ENCODE assay signal across 1 cellular context in genomic region chr2:236776695-236777251, GRCh38.
TF ChIP-seq lines count a peak whose summit lies in the region.

No MANE protein-coding gene starts in this region.

TF ChIP-seq in A549, 52 proteins besides CTCF, POLR2A, EP300 and RAD21 (continued from another document):
- no peak for TF ChIP-seq MAZ (IDR thresholded peaks at IDR 0.05; ENCODE audit: borderline replicate concordance, low read depth, low read length)
- no peak for TF ChIP-seq KDM1A (IDR thresholded peaks at IDR 0.05; ENCODE audit: low read depth)
- no peak for TF ChIP-seq KDM5A (IDR thresholded peaks at IDR 0.05)
- TF ChIP-seq RNF2 (IDR thresholded peaks at IDR 0.05; ENCODE audit: borderline replicate concordance, low read depth) = no peak
- TF ChIP-seq EHMT2 (IDR thresholded peaks at IDR 0.05; ENCODE audit: low read depth) = no peak
- TF ChIP-seq EHF (CRISPR knock-in tag; IDR thresholded peaks at IDR 0.05) = no peak
- TF ChIP-seq NPAS2 (CRISPR knock-in tag; IDR thresholded peaks at IDR 0.05; ENCODE audit: borderline replicate concordance) = no peak
- no peak for TF ChIP-seq ELK1 (IDR thresholded peaks at IDR 0.05; ENCODE audit: low read depth, low read length)
- peak; percentile 82 for TF ChIP-seq MAFK (IDR thresholded peaks at IDR 0.05; ENCODE audit: partially characterized antibody)
- TF ChIP-seq JUNB (IDR thresholded peaks at IDR 0.05) = peak; percentile 85
- TF ChIP-seq SREBF2 (IDR thresholded peaks at IDR 0.05) = no peak
- TF ChIP-seq, protein P1, sequence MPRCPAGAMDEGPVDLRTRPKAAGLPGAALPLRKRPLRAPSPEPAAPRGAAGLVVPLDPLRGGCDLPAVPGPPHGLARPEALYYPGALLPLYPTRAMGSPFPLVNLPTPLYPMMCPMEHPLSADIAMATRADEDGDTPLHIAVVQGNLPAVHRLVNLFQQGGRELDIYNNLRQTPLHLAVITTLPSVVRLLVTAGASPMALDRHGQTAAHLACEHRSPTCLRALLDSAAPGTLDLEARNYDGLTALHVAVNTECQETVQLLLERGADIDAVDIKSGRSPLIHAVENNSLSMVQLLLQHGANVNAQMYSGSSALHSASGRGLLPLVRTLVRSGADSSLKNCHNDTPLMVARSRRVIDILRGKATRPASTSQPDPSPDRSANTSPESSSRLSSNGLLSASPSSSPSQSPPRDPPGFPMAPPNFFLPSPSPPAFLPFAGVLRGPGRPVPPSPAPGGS (IDR thresholded peaks at IDR 0.05) = peak; percentile 52; the same call in 1 of the 3 replicates
- TF ChIP-seq NR3C1 (IDR thresholded peaks at IDR 0.05) = no peak
- no peak for TF ChIP-seq ZSCAN20 (CRISPR knock-in tag; IDR thresholded peaks at IDR 0.05)
- TF ChIP-seq HOXA7 (CRISPR knock-in tag; IDR thresholded peaks at IDR 0.05) = no peak
- TF ChIP-seq RFX5 (IDR thresholded peaks at IDR 0.05) = no peak
- TF ChIP-seq FOSL2 (IDR thresholded peaks at IDR 0.05) = peak; percentile 64; the same call in 1 of the 2 replicates
- peak; percentile 87 for TF ChIP-seq FOSL2 (CRISPR knock-in tag; IDR thresholded peaks at IDR 0.05)
- no peak for TF ChIP-seq ESRRA (IDR thresholded peaks at IDR 0.05; ENCODE audit: borderline replicate concordance, low read length)
- TF ChIP-seq HDAC2 (IDR thresholded peaks at IDR 0.05) = no peak
TF ChIP-seq in A549: peak in this region for 8.
